In genomic region chr10:130577039-130577438, GRCh38 we compare ENCODE assay signal across 23 cellular contexts.
"Had no signal": no experiment of that assay in that cellular context is flagged by ENCODE, and none has a peak within 500 bp of the region (broad histone marks: within the 10 kb centered on the region; RNA-seq: fewer than 3 reads in every experiment).

No MANE protein-coding gene starts in this region.

- DNase-seq: dermis blood vessel endothelial cell; dorsolateral prefrontal cortex; effector CD4-positive, alpha-beta T cell; effector memory CD4-positive, alpha-beta T cell; esophagus squamous epithelium; foreskin fibroblast; foreskin melanocyte; gastrocnemius medialis; glutamatergic neuron; heart right ventricle; hippocampal formation; left cardiac atrium; left lung; left ventricle myocardium superior; lower lobe of right lung; mammary epithelial cell; mucosa of descending colon; naive B cell had no signal

- ATAC-seq: gastrocnemius medialis, heart right ventricle, left cardiac atrium, left lung, left ventricle myocardium superior, lower lobe of right lung, mucosa of descending colon had no signal

- H3K4me1 ChIP-seq: esophagus squamous epithelium, gastrocnemius medialis, heart right ventricle, left lung, lower lobe of right lung had no signal

- H3K36me3 ChIP-seq: esophagus squamous epithelium, gastrocnemius medialis, heart right ventricle, left lung, lower lobe of right lung had no signal

- H3K4me3 ChIP-seq: coronary artery, dorsolateral prefrontal cortex, esophagus squamous epithelium, gastrocnemius medialis, heart right ventricle, left lung, lower lobe of right lung, mucosa of descending colon had no signal

- H3K27me3 ChIP-seq: gastrocnemius medialis had no signal

- H3K27ac ChIP-seq: coronary artery, dorsolateral prefrontal cortex, esophagus squamous epithelium, gastrocnemius medialis, heart right ventricle, left lung, lower lobe of right lung had no signal

- FAIRE-seq: colon, endothelial cell of umbilical vein, islet of Langerhans, keratinocyte had no signal

- H3K9me3 ChIP-seq: esophagus squamous epithelium, gastrocnemius medialis, heart right ventricle, left lung, lower lobe of right lung had no signal
